ENCODE assay signal across 13 cellular contexts in the genomic region with DNA sequence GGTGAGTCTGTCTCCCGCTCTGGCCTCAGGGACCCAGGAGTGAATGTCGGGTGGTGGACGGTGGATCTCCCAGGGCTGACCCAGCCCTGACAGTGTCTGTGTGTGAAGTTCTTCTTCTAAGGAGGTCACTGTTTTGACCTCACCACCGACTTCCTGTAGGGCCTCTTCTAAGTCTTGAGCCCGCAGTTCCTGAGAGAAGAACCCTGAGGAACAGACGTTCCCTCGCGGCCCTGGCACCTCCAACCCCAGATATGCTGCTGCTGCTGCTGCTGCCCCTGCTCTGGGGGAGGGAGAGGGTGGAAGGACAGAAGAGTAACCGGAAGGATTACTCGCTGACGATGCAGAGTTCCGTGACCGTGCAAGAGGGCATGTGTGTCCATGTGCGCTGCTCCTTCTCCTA. TPM values are rescaled to one million over a fixed set of nuclear protein-coding genes. Genes with fewer than 3 reads are reported as not detected.
DNase-seq lines count a peak whose midpoint lies in the region; ATAC-seq and TF ChIP-seq lines count a peak whose summit lies in the region.
"Had no signal": no experiment of that assay in that cellular context is flagged by ENCODE, and none has a peak within 500 bp of the region (broad histone marks: within the 10 kb centered on the region; RNA-seq: fewer than 3 reads in every experiment).

A gene (plus strand): TSS at position 183 of the 400 bp plus-strand sequence. CDS start 69 bp downstream, at position 252.

- no peak for TF ChIP-seq EP300 in sigmoid colon (IDR thresholded peaks at IDR 0.05)

- peak within 1 kb of the TSS; percentile 17 to 86 (median 49) for H3K27ac ChIP-seq in adrenal gland
- H3K27ac ChIP-seq in left lung, result peak within 1 kb of the TSS in 1 of 2 donors; percentile 81
- peak within 1 kb of the TSS; percentile 9 to 45 (median 20) for H3K27ac ChIP-seq in sigmoid colon
- H3K27ac ChIP-seq: VCaP had no signal

- in situ Hi-C loops in HAP-1 (cut with MboI; ENCODE audit: low sequenced_read_pairs), result no loop called here

- DNase-seq in MV-4-11 (lab: John Stamatoyannopoulos, UW), result peak; percentile 81
- peak in 6 of 7 donors; percentile 45 to 76 (median 64) for DNase-seq in adrenal gland
- peak; percentile 73 to 86 for DNase-seq in left lung
- DNase-seq in sigmoid colon, result no peak
- DNase-seq in NCI-H1092 (lab: John Stamatoyannopoulos, UW), result no peak
- no peak for DNase-seq in HAP-1 (ENCODE audit: low spot score in 2 of 2)
- no peak for DNase-seq in stimulated activated CD4-positive, alpha-beta T cell treated with anti-CD3 and anti-CD28 coated beads, Interleukin-4, amount 100 ng/mL, for 24 hours
- DNase-seq: NCI-H1092 treated with DMSO at 0.1 percent for 48 hours; retina; stimulated activated naive CD8-positive, alpha-beta T cell treated with anti-CD3 and anti-CD28 coated beads, Interleukin-15, Interleukin-2, amounts not matched to agents 100 U/mL and 50 U/mL, for 24 hours had no signal

- H3K4me3 ChIP-seq in adrenal gland (peak within 1 kb of the TSS in 1 of 4 donors; percentile 15), left lung (peak within 1 kb of the TSS in 1 of 2 donors; percentile 19), sigmoid colon (no peak within 1 kb of the TSS), HAP-1 (no peak within 1 kb of the TSS)

- H3K36me3 ChIP-seq in adrenal gland (replicated peaks in 1 of 2) (no peaks in the 10 kb centered on the region), left lung (no peaks in the 10 kb centered on the region), sigmoid colon (no peaks in the 10 kb centered on the region), HAP-1 (replicated peaks) (no peaks in the 10 kb centered on the region)

- ATAC-seq in left lung, result peak; percentile 41
- ATAC-seq: stimulated activated naive CD8-positive, alpha-beta T cell treated with anti-CD3 and anti-CD28 coated beads, Interleukin-15, Interleukin-2, amounts not matched to agents 100 U/mL and 50 U/mL, for 24 hours had no signal

- no peaks in the 10 kb centered on the region for H3K27me3 ChIP-seq in adrenal gland
- H3K27me3 ChIP-seq in left lung, result peaks cover 0 to 54% of the 10 kb centered on the region in 2 donors
- peaks cover 0 to 44% (median 5%) of the 10 kb centered on the region in 3 donors for H3K27me3 ChIP-seq in sigmoid colon
- H3K27me3 ChIP-seq in HAP-1 (ENCODE audit: low read depth), result peaks cover 33% of the 10 kb centered on the region

- TF ChIP-seq CTCF in adrenal gland (IDR thresholded peaks at IDR 0.05), result no peak
- no peak for TF ChIP-seq CTCF in left lung (IDR thresholded peaks at IDR 0.05)
- no peak for TF ChIP-seq CTCF in sigmoid colon (IDR thresholded peaks at IDR 0.05)

- H3K4me1 ChIP-seq in adrenal gland (replicated peaks in 1 of 2) (peaks cover 0 to 3% of the 10 kb centered on the region in 2 donors), left lung (peaks cover 0 to 81% of the 10 kb centered on the region in 2 donors), sigmoid colon (no peaks in the 10 kb centered on the region), HAP-1 (no peaks in the 10 kb centered on the region)

- H3K9me3 ChIP-seq in adrenal gland (replicated peaks in 1 of 3), result no peaks in the 10 kb centered on the region
- no peaks in the 10 kb centered on the region for H3K9me3 ChIP-seq in left lung
- H3K9me3 ChIP-seq in sigmoid colon, result no peaks in the 10 kb centered on the region
- no peaks in the 10 kb centered on the region for H3K9me3 ChIP-seq in HAP-1

- TF ChIP-seq POLR2A in adrenal gland (IDR thresholded peaks at IDR 0.05) (peak in 1 of 2 donors; percentile 19), sigmoid colon (IDR thresholded peaks at IDR 0.05) (no peak)

- intact Hi-C loops in adrenal gland (cut with DNase I), result no loop called here
- intact Hi-C loops in left lung (cut with DNase I), result no loop called here
- intact Hi-C loops in sigmoid colon (cut with DNase I), result no loop called here

- 46 to 53% (median 52%) methylated on average over 11 to 14 of the region's 14 CpGs for WGBS in adrenal gland, 4 donors
- WGBS in sigmoid colon, 2 donors, result 72 to 75% methylated on average over 14 of the region's 14 CpGs

RNA-seq across cellular contexts. Expression of the gene that starts here (rescaled TPM):
- 10 to 100 TPM in 5 of 8 donors, 1 to 10 TPM in 3; 4.2 to 13.1 (median 10.7) TPM for total RNA-seq in adrenal gland
- 1 to 10 TPM; 2.3 to 8.6 (median 3.8) TPM for polyA plus RNA-seq in adrenal gland
- 10 to 100 TPM in 1 of 2 donors, 1 to 10 TPM in 1; 7.3 to 10.4 TPM for total RNA-seq in left lung
- total RNA-seq in sigmoid colon, result 1 to 10 TPM; 1.1 to 3.0 (median 1.9) TPM
- 1 to 10 TPM; 1.8 to 8.3 (median 3.1) TPM for polyA plus RNA-seq in sigmoid colon
- total RNA-seq: fibroblast of lung, SK-MEL-5 had no signal
- polyA plus RNA-seq: fibroblast of lung had no signal

Comparison
In these comparisons a context has a peak if more than half of its experiments do, and no peak if none do; other contexts are left out.
1. DNase-seq: peak in MV-4-11 (single experiment), adrenal gland (6 of 7) and left lung (2 of 2); none in sigmoid colon (single experiment), NCI-H1092 (single experiment), HAP-1 (0 of 2) and stimulated activated CD4-positive, alpha-beta T cell treated with anti-CD3 and anti-CD28 coated beads, Interleukin-4, amount 100 ng/mL, for 24 hours (single experiment).